In genomic region chr15:61049934-61050333, GRCh38 we compare ENCODE assay signal across 17 cellular contexts.
A peak's percentile ranks its signal among the peaks of the same experiment; 100 is the strongest.
DNase-seq lines count a peak whose midpoint lies in the region; ATAC-seq, FAIRE-seq and TF ChIP-seq lines count a peak whose summit lies in the region.
"Had no signal": no experiment of that assay in that cellular context is flagged by ENCODE, and none has a peak within 500 bp of the region (broad histone marks: within the 10 kb centered on the region; RNA-seq: fewer than 3 reads in every experiment).

No MANE protein-coding gene starts in this region.

- no peaks in the 10 kb centered on the region for H3K36me3 ChIP-seq in brain microvascular endothelial cell (replicated peaks)
- H3K36me3 ChIP-seq in mesenchymal stem cell (ENCODE audit: control insufficient read depth in 1 of 2, insufficient read depth in 2 of 2, low read depth in 1 of 2, low read length in 2 of 2), result no peaks in the 10 kb centered on the region
- H3K36me3 ChIP-seq: BLaER1 treated with 17β-estradiol and CSF1 and Interleukin-3, amounts not matched to agents 10 nM and 100 nM; colonic mucosa; gastrocnemius medialis had no signal

- no peaks in the 10 kb centered on the region for H3K36me3 Mint-ChIP-seq in activated T-cell treated with anti-CD3 and anti-CD28 coated beads, Interleukin-2, amount 50 U/mL, for 4 hours (ENCODE audit: insufficient read depth)

- H3K4me1 ChIP-seq in mesenchymal stem cell (ENCODE audit: control insufficient read depth, insufficient read depth, low read depth, low read length), result peaks cover 3% of the 10 kb centered on the region
- H3K4me1 ChIP-seq: BLaER1 treated with 17β-estradiol and CSF1 and Interleukin-3, amounts not matched to agents 10 nM and 100 nM; colonic mucosa had no signal

- H3K4me3 Mint-ChIP-seq in activated T-cell treated with anti-CD3 and anti-CD28 coated beads, Interleukin-2, amount 50 U/mL, for 4 hours, result no peak overlapping the region

- H3K4me1 Mint-ChIP-seq in activated T-cell treated with anti-CD3 and anti-CD28 coated beads, Interleukin-2, amount 50 U/mL, for 4 hours (ENCODE audit: low read depth), result no peaks in the 10 kb centered on the region

- peaks cover 9% of the 10 kb centered on the region for H3K27me3 Mint-ChIP-seq in activated T-cell treated with anti-CD3 and anti-CD28 coated beads, Interleukin-2, amount 50 U/mL, for 4 hours (ENCODE audit: low read depth)

- H3K4ac ChIP-seq in mesenchymal stem cell (ENCODE audit: low read depth in 1 of 2, low read length in 2 of 2), result no peak overlapping the region

- H3K9ac ChIP-seq in mesenchymal stem cell (ENCODE audit: low read length), result no peak overlapping the region
- H3K9ac ChIP-seq: BLaER1 treated with 17β-estradiol and CSF1 and Interleukin-3, amounts not matched to agents 10 nM and 100 nM had no signal

- no peaks in the 10 kb centered on the region for H3K9me3 Mint-ChIP-seq in activated T-cell treated with anti-CD3 and anti-CD28 coated beads, Interleukin-2, amount 50 U/mL, for 4 hours

- no peak overlapping the region for H3K4me3 ChIP-seq in brain microvascular endothelial cell (ENCODE audit: low read depth, low read length)
- H3K4me3 ChIP-seq in mesenchymal stem cell (ENCODE audit: insufficient read depth in 1 of 2, low read depth in 1 of 2, low read length in 2 of 2), result no peak overlapping the region
- H3K4me3 ChIP-seq: BLaER1 treated with 17β-estradiol and CSF1 and Interleukin-3, amounts not matched to agents 10 nM and 100 nM; colonic mucosa; gastrocnemius medialis had no signal

- DNase-seq in DMS53 (lab: John Stamatoyannopoulos, UW) (peak; percentile 85), HTR-8/SVneo (ENCODE audit: insufficient read length, low spot score) (no peak), brain microvascular endothelial cell (peak; percentile 86), mesenchymal stem cell (peak; percentile 79), NCI-H2171 treated with DMSO at 0.1 percent for 48 hours (lab: John Stamatoyannopoulos, UW) (no peak), inferior parietal cortex (ENCODE audit: extremely low spot score) (no peak)
- no peak for DNase-seq in activated T-cell treated with anti-CD3 and anti-CD28 coated beads, Interleukin-2, amount 50 U/mL, for 4 hours
- DNase-seq: activated CD4-positive, alpha-beta T cell treated with anti-CD3 and anti-CD28 coated beads, Interleukin-2, amount 50 U/mL, for 1 hour; activated effector memory CD4-positive, alpha-beta T cell treated with anti-CD3 and anti-CD28 coated beads, Interleukin-2, amount 50 U/mL, for 16 hours; colonic mucosa; gastrocnemius medialis; NCI-H146; NCI-H82; stimulated activated CD4-positive, alpha-beta T cell treated with anti-CD3 and anti-CD28 coated beads, Interleukin-2, amount 100 ng/mL, for 48 hours; stimulated activated naive CD4-positive, alpha-beta T cell had no signal

- in situ Hi-C loops in brain microvascular endothelial cell (cut with HindIII; ENCODE audit: low pct_ligation_motif_present, low sequenced_read_pairs), result no loop called here

- peaks cover 2% of the 10 kb centered on the region for H3K79me1 ChIP-seq in mesenchymal stem cell (replicated peaks; ENCODE audit: low read length, poor library complexity, severe bottlenecking)

- no peak overlapping the region for H4K8ac ChIP-seq in mesenchymal stem cell (ENCODE audit: low read length)

- H4K91ac ChIP-seq in mesenchymal stem cell (ENCODE audit: low read length), result no peak overlapping the region

- no peak overlapping the region for H3K4me2 ChIP-seq in mesenchymal stem cell (ENCODE audit: low read length, poor library complexity, severe bottlenecking)
- H3K4me2 ChIP-seq: BLaER1 treated with 17β-estradiol and CSF1 and Interleukin-3, amounts not matched to agents 10 nM and 100 nM had no signal

- no peak for TF ChIP-seq CTCF in brain microvascular endothelial cell (IDR thresholded peaks at IDR 0.05; ENCODE audit: low read depth, low read length, missing control alignments)

- H2AFZ ChIP-seq in mesenchymal stem cell (ENCODE audit: low read depth, low read length), result no peak overlapping the region

- H2BK12ac ChIP-seq in mesenchymal stem cell (ENCODE audit: low read length in 2 of 2), result no peak overlapping the region

- H3K18ac ChIP-seq in mesenchymal stem cell (ENCODE audit: low read depth in 1 of 2, low read length in 2 of 2), result no peak overlapping the region

- H2BK120ac ChIP-seq in mesenchymal stem cell (ENCODE audit: low read depth, low read length), result no peak overlapping the region

- WGBS in mesenchymal stem cell, result 30% methylated on average over 9 of the region's 11 CpGs

- no peak overlapping the region for H2AK5ac ChIP-seq in mesenchymal stem cell (ENCODE audit: low read length, severe bottlenecking)

- H2BK5ac ChIP-seq in mesenchymal stem cell (ENCODE audit: low read depth, low read length, poor library complexity, severe bottlenecking), result no peak overlapping the region

- FAIRE-seq in HTR-8/SVneo (lab: Jason Lieb, UNC), result peak; percentile 42

- no peak overlapping the region for H3K23ac ChIP-seq in mesenchymal stem cell (ENCODE audit: low read length in 2 of 2)

- no peak overlapping the region for H3K14ac ChIP-seq in mesenchymal stem cell (ENCODE audit: low read length in 2 of 2)

- H3K27me3 ChIP-seq in brain microvascular endothelial cell (replicated peaks) (no peaks in the 10 kb centered on the region), mesenchymal stem cell (ENCODE audit: control insufficient read depth in 1 of 2, insufficient read depth in 1 of 2, low read length in 2 of 2) (peaks cover 0 to 23% of the 10 kb centered on the region in 2 experiments)
- H3K27me3 ChIP-seq: BLaER1 treated with 17β-estradiol and CSF1 and Interleukin-3, amounts not matched to agents 10 nM and 100 nM; colonic mucosa; gastrocnemius medialis had no signal

- no peaks in the 10 kb centered on the region for H3K9me3 ChIP-seq in mesenchymal stem cell (ENCODE audit: control insufficient read depth, low read length)
- H3K9me3 ChIP-seq: BLaER1 treated with 17β-estradiol and CSF1 and Interleukin-3, amounts not matched to agents 10 nM and 100 nM; colonic mucosa; gastrocnemius medialis had no signal

- no peak for ATAC-seq in HG03175 (IDR thresholded peaks at IDR 0.05; ENCODE audit: unreplicated experiment)
- ATAC-seq in activated T-cell treated with anti-CD3 and anti-CD28 coated beads, Interleukin-2, amount 50 U/mL, for 4 hours, result no peak

- H2BK15ac ChIP-seq in mesenchymal stem cell (ENCODE audit: low read depth, poor library complexity, severe bottlenecking), result no peak overlapping the region

- H3K27ac ChIP-seq in brain microvascular endothelial cell, result no peak overlapping the region
- no peak overlapping the region for H3K27ac ChIP-seq in mesenchymal stem cell (ENCODE audit: low read length, poor library complexity, severe bottlenecking)
- H3K27ac ChIP-seq: BLaER1 treated with 17β-estradiol and CSF1 and Interleukin-3, amounts not matched to agents 10 nM and 100 nM; colonic mucosa; gastrocnemius medialis had no signal

Comparison
In these comparisons a context has a peak if more than half of its experiments do, and no peak if none do; other contexts are left out.
1. DNase-seq: peak in DMS53 (single experiment), brain microvascular endothelial cell (single experiment) and mesenchymal stem cell (single experiment); none in HTR-8/SVneo (single experiment), NCI-H2171 treated with DMSO at 0.1 percent for 48 hours (single experiment), inferior parietal cortex (single experiment) and activated T-cell treated with anti-CD3 and anti-CD28 coated beads, Interleukin-2, amount 50 U/mL, for 4 hours (single experiment).